In genomic region chr1:5815716-5816115, GRCh38 we compare ENCODE assay signal across 25 cellular contexts.
"Had no signal": no experiment of that assay in that cellular context is flagged by ENCODE, and none has a peak within 500 bp of the region (broad histone marks: within the 10 kb centered on the region; RNA-seq: fewer than 3 reads in every experiment).

No MANE protein-coding gene starts in this region.

- FAIRE-seq: endometrium, islet of Langerhans, keratinocyte had no signal

- H3K36me3 ChIP-seq: esophagus squamous epithelium, gastrocnemius medialis, heart right ventricle, left lung, lower lobe of right lung had no signal

- H3K9me3 ChIP-seq: esophagus squamous epithelium, gastrocnemius medialis, heart right ventricle, left lung, lower lobe of right lung, mucosa of descending colon had no signal

- H3K27ac ChIP-seq: epithelial cell of prostate, esophagus squamous epithelium, gastrocnemius medialis, heart right ventricle, left lung, lower lobe of right lung had no signal

- H3K4me1 ChIP-seq: esophagus squamous epithelium, gastrocnemius medialis, heart right ventricle, left lung, lower lobe of right lung had no signal

- ATAC-seq: effector memory CD8-positive, alpha-beta T cell; esophagus mucosa; gastrocnemius medialis; heart right ventricle; left cardiac atrium; left lung; left ventricle myocardium superior; lower lobe of right lung; mucosa of descending colon; naive thymus-derived CD8-positive, alpha-beta T cell had no signal

- H3K4me3 ChIP-seq: esophagus squamous epithelium, gastrocnemius medialis, heart right ventricle, left lung, lower lobe of right lung, mucosa of descending colon had no signal

- DNase-seq: cortex of kidney; effector CD8-positive, alpha-beta T cell; effector memory CD8-positive, alpha-beta T cell; endodermal cell; erythroblast; esophagus squamous epithelium; foreskin fibroblast; foreskin melanocyte; gastrocnemius medialis; glutamatergic neuron; heart right ventricle; hippocampal formation; left cardiac atrium; left lung; left ventricle myocardium superior; lower lobe of right lung; mesenchymal stem cell; mucosa of descending colon; naive B cell; naive thymus-derived CD8-positive, alpha-beta T cell had no signal
